8 cellular contexts compared by ENCODE assay signal in genomic region chr1:145959957-145960467, GRCh38. TPM values are rescaled to one million over a fixed set of nuclear protein-coding genes. Genes with fewer than 3 reads are reported as not detected.
DNase-seq lines count a peak whose midpoint lies in the region; TF ChIP-seq lines count a peak whose summit lies in the region.

No MANE protein-coding gene starts in this region.

- H3K4me1 ChIP-seq in A673 (ENCODE audit: insufficient read depth, low read length, poor library complexity, severe bottlenecking) (peaks cover 48% of the 10 kb centered on the region), HUES48 (ENCODE audit: control insufficient read depth, insufficient read depth, low read length) (peaks cover 25% of the 10 kb centered on the region), muscle layer of duodenum (ENCODE audit: control insufficient read depth in 1 of 2, insufficient read depth in 2 of 2, low read length in 2 of 2) (peaks cover 33 to 62% of the 10 kb centered on the region in 2 donors)

- no peak for TF ChIP-seq CTCF in A673 (conservative IDR thresholded peaks at IDR 0.05; ENCODE audit: low read depth, low read length)
- no peak for TF ChIP-seq CTCF in choroid plexus epithelial cell (conservative IDR thresholded peaks at IDR 0.05; ENCODE audit: low read depth, low read length)

- no TSS peak for BruUV-seq in A673 (replicated peaks; lab: Mats Ljungman, UMichigan)

- H3K9ac ChIP-seq in HUES48 (ENCODE audit: low read depth, low read length): no peak overlapping the region

- H3K36me3 ChIP-seq in A673 (ENCODE audit: insufficient read depth, low read length, poor library complexity, severe bottlenecking) (no peaks in the 10 kb centered on the region), HUES48 (ENCODE audit: control insufficient read depth, insufficient read depth, low read length) (no peaks in the 10 kb centered on the region), muscle layer of duodenum (ENCODE audit: control insufficient read depth in 1 of 2, insufficient read depth in 2 of 2, low read length in 2 of 2) (no peaks in the 10 kb centered on the region)

- DNase-seq in A673 (ENCODE audit: low spot score) (no peak), choroid plexus epithelial cell (ENCODE audit: low read depth) (no peak), NCI-H774 (lab: John Stamatoyannopoulos, UW) (no peak), COR-L47 (lab: John Stamatoyannopoulos, UW) (no peak), posterior cingulate gyrus (no peak)
- DNase-seq in stimulated activated naive CD4-positive, alpha-beta T cell treated with Interleukin-2 at 50 U/mL for 16 hours (lab: John Stamatoyannopoulos, UW): no peak

- peak overlapping the region; percentile 71 for H3K4me3 ChIP-seq in A673 (ENCODE audit: low read depth, low read length, poor library complexity, severe bottlenecking)
- H3K4me3 ChIP-seq in HUES48 (ENCODE audit: low read depth, low read length): peak overlapping the region; percentile 92
- H3K4me3 ChIP-seq in choroid plexus epithelial cell (ENCODE audit: low read depth, low read length): peak overlapping the region; percentile 74
- peak overlapping the region; percentile 80 to 81 for H3K4me3 ChIP-seq in muscle layer of duodenum (ENCODE audit: low read depth in 1 of 2, low read length in 2 of 2)

- H3K27ac ChIP-seq in A673 (ENCODE audit: low read depth, low read length, poor library complexity, severe bottlenecking): peak overlapping the region; percentile 28
- H3K27ac ChIP-seq in HUES48 (ENCODE audit: low read depth, low read length): no peak overlapping the region
- H3K27ac ChIP-seq in muscle layer of duodenum (ENCODE audit: low read length): peak overlapping the region; percentile 35

- CTCF ChIA-PET in A673 (lab: Charles Lee): no interaction called here

- intact Hi-C loops in A673 (cut with micrococcal nuclease; ENCODE audit: unreplicated experiment) (loop anchor here (5.0 kb wide), 2 partner anchors 33 to 103 kb away; partner anchors contain the start of genes PIAS3 and RBM8A), posterior cingulate gyrus (cut with DNase I) (loop anchor here (5.0 kb wide), 1 partner anchor 77 kb away; no protein-coding TSS in a partner anchor)

- POLR2A ChIA-PET in A673 (lab: Charles Lee; ENCODE audit: low non-redundant PET): interaction anchor here (0.6 kb wide), 1 partner anchor 44 kb away, joined by 5 read pairs; no protein-coding TSS in a partner anchor

- H3K9me3 ChIP-seq in A673 (ENCODE audit: low read depth, low read length, poor library complexity, severe bottlenecking) (no peaks in the 10 kb centered on the region), HUES48 (ENCODE audit: control insufficient read depth, insufficient read depth, low read length) (no peaks in the 10 kb centered on the region), muscle layer of duodenum (ENCODE audit: control insufficient read depth in 1 of 2, low read length in 2 of 2) (no peaks in the 10 kb centered on the region)

- H3K27me3 ChIP-seq in A673 (replicated peaks; ENCODE audit: insufficient read depth, low read depth, low read length, poor library complexity): no peaks in the 10 kb centered on the region
- H3K27me3 ChIP-seq in HUES48 (ENCODE audit: control insufficient read depth, insufficient read depth, low read length): peaks cover 87% of the 10 kb centered on the region
- peaks cover 4% of the 10 kb centered on the region for H3K27me3 ChIP-seq in muscle layer of duodenum (ENCODE audit: low read depth, low read length)

RNA-seq across cellular contexts. Expression of gene LIX1L, which starts 2.2 kb away (rescaled TPM):
- total RNA-seq in A673 (2021): 39.6 and 40.1 TPM in 2 replicates

RNA-seq across cellular contexts. Expression of gene ANKRD34A, which starts 4.4 kb away (rescaled TPM):
- 1.6 and 2.2 TPM in 2 replicates for total RNA-seq in A673 (2021)

RNA-seq across cellular contexts. Expression of gene POLR3GL, which starts 4.5 kb away (rescaled TPM):
- 8.5 and 11.6 TPM in 2 replicates for total RNA-seq in A673 (2021)

RNA-seq across cellular contexts. Expression of gene RBM8A, which starts 32.7 kb away (rescaled TPM):
- 255 and 276 TPM in 2 replicates for total RNA-seq in A673 (2021)

RNA-seq across cellular contexts. Expression of gene TXNIP, which starts 36.4 kb away (rescaled TPM):
- 27.3 and 36.4 TPM in 2 replicates for total RNA-seq in A673 (2021)
